ENCODE assay signal across 26 cellular contexts in genomic region chr17:73072254-73072962, GRCh38. TPM values are rescaled to one million over a fixed set of nuclear protein-coding genes. Genes with fewer than 3 reads are reported as not detected.
DNase-seq lines count a peak whose midpoint lies in the region; ATAC-seq and TF ChIP-seq lines count a peak whose summit lies in the region.
"Had no signal": no experiment of that assay in that cellular context is flagged by ENCODE, and none has a peak within 500 bp of the region (broad histone marks: within the 10 kb centered on the region; RNA-seq: fewer than 3 reads in every experiment).

No MANE protein-coding gene starts in this region.

- H3K27ac Mint-ChIP-seq in CD14-positive monocyte (peak overlapping the region; percentile 3 to 91 (median 63)), chondrocyte (ENCODE audit: unreplicated experiment) (peak overlapping the region; percentile 75)
- H3K27ac Mint-ChIP-seq: activated CD8-positive, alpha-beta T cell treated with anti-CD3 and anti-CD28 coated beads, Interleukin-2, amount 10 ng/mL, durations not matched to agents 7 days and 5 days; CD4-positive, CD25-positive, alpha-beta regulatory T cell; T-helper 17 cell had no signal

- DNase-seq in CD14-positive monocyte (ENCODE audit: low spot score), result peak; percentile 53
- DNase-seq in KBM-7, result peak; percentile 42
- DNase-seq in chondrocyte (ENCODE audit: low spot score), result no peak
- DNase-seq in trophoblast cell, result no peak
- DNase-seq in HAP-1 (ENCODE audit: low spot score in 2 of 2), result no peak
- no peak for DNase-seq in NCI-H2227 treated with DMSO at 0.1 percent for 48 hours (lab: John Stamatoyannopoulos, UW)
- DNase-seq: activated CD4-positive, alpha-beta T cell treated with anti-CD3 and anti-CD28 coated beads for 1 hour; activated CD8-positive, alpha-beta T cell treated with anti-CD3 and anti-CD28 coated beads, Interleukin-2, amount 10 ng/mL, durations not matched to agents 7 days and 5 days; activated effector memory CD4-positive, alpha-beta T cell treated with anti-CD3 and anti-CD28 coated beads, Interleukin-2, amount 50 U/mL, for 16 hours; CD4-positive, CD25-positive, alpha-beta regulatory T cell; mesendoderm; naive B cell; NCI-H1417; NCI-H2081 treated with DMSO at 0.1 percent for 48 hours; NCI-H774; ovary; retina; RPMI8226; spleen; substantia nigra; T-helper 17 cell; upper lobe of left lung had no signal

- peaks cover 3% of the 10 kb centered on the region for H3K9me3 ChIP-seq in trophoblast cell (ENCODE audit: insufficient read depth, low read depth, low read length)
- H3K9me3 ChIP-seq in HAP-1, result no peaks in the 10 kb centered on the region
- H3K9me3 ChIP-seq: ovary, spleen, upper lobe of left lung had no signal

- H3K4me3 Mint-ChIP-seq in CD14-positive monocyte (no peak overlapping the region), chondrocyte (ENCODE audit: unreplicated experiment) (no peak overlapping the region)
- H3K4me3 Mint-ChIP-seq: activated CD8-positive, alpha-beta T cell treated with anti-CD3 and anti-CD28 coated beads, Interleukin-2, amount 10 ng/mL, durations not matched to agents 7 days and 5 days; CD4-positive, CD25-positive, alpha-beta regulatory T cell; central memory CD8-positive, alpha-beta T cell; naive B cell; T-helper 17 cell had no signal

- peaks cover 3% of the 10 kb centered on the region for H3K79me2 ChIP-seq in trophoblast cell (ENCODE audit: control insufficient read depth, insufficient read depth, low read length, poor library complexity)

- intact Hi-C loops in CD14-positive monocyte (cut with micrococcal nuclease), result no loop called here

- TF ChIP-seq CTCF in CD14-positive monocyte (IDR thresholded peaks at IDR 0.05), result no peak
- no peak for TF ChIP-seq CTCF in chondrocyte (IDR thresholded peaks at IDR 0.05)

- H3K36me3 Mint-ChIP-seq in CD14-positive monocyte (peaks cover 30 to 69% of the 10 kb centered on the region in 2 donors), chondrocyte (ENCODE audit: low read depth) (no peaks in the 10 kb centered on the region)

- H2BK12ac ChIP-seq in trophoblast cell (ENCODE audit: low read length), result peak overlapping the region; percentile 41

- H3K4me3 ChIP-seq in trophoblast cell (ENCODE audit: low read depth, low read length), result no peak overlapping the region
- H3K4me3 ChIP-seq in HAP-1, result no peak overlapping the region
- H3K4me3 ChIP-seq: dorsolateral prefrontal cortex, ovary, SK-N-MC, spleen, upper lobe of left lung had no signal

- H3K79me1 ChIP-seq in trophoblast cell (ENCODE audit: low read length), result peaks cover 31% of the 10 kb centered on the region

- H3K27ac ChIP-seq in trophoblast cell (ENCODE audit: low read depth, low read length), result no peak overlapping the region
- H3K27ac ChIP-seq: ovary, SK-N-MC, upper lobe of left lung had no signal

- peaks cover 18 to 20% of the 10 kb centered on the region in 2 experiments for H3K4me1 ChIP-seq in trophoblast cell (ENCODE audit: control insufficient read depth in 1 of 2, insufficient read depth in 2 of 2, low read length in 2 of 2)
- H3K4me1 ChIP-seq in HAP-1, result no peaks in the 10 kb centered on the region

- H2BK5ac ChIP-seq in trophoblast cell (ENCODE audit: low read depth, low read length, poor library complexity), result no peak overlapping the region

- in situ Hi-C loops in KBM-7 (cut with MboI; ENCODE audit: low pct_unique_long_range_greater_than_20kb, low sequenced_read_pairs) (no loop called here), HAP-1 (cut with MboI; ENCODE audit: low sequenced_read_pairs) (no loop called here)

- H3K18ac ChIP-seq in trophoblast cell (ENCODE audit: low read length), result peak overlapping the region; percentile 18

- H2AK5ac ChIP-seq in trophoblast cell (ENCODE audit: low read length), result peak overlapping the region; percentile 16

- H3K4me2 ChIP-seq in trophoblast cell (ENCODE audit: low read length), result no peak overlapping the region

- WGBS in trophoblast cell (ENCODE audit: extremely low coverage, insufficient coverage, insufficient read length), result no CpG with 5 or more reads among the region's 14 CpGs

- H3K27me3 Mint-ChIP-seq in CD14-positive monocyte (ENCODE audit: low read depth in 3 of 3) (peaks cover 0 to 6% (median 0%) of the 10 kb centered on the region in 3 donors), chondrocyte (ENCODE audit: low read depth) (no peaks in the 10 kb centered on the region)
- H3K27me3 Mint-ChIP-seq: CD4-positive, CD25-positive, alpha-beta regulatory T cell; central memory CD8-positive, alpha-beta T cell; naive B cell; T-helper 17 cell had no signal

- no peak overlapping the region for H3K23ac ChIP-seq in trophoblast cell (ENCODE audit: low read length)

- ATAC-seq in HG02973 (IDR thresholded peaks at IDR 0.05; ENCODE audit: unreplicated experiment), result no peak
- ATAC-seq: activated CD8-positive, alpha-beta T cell treated with anti-CD3 and anti-CD28 coated beads, Interleukin-2, amount 10 ng/mL, durations not matched to agents 7 days and 5 days; T-helper 17 cell had no signal

- H4K12ac ChIP-seq in trophoblast cell (ENCODE audit: low read depth, low read length), result no peak overlapping the region

- H3K9me3 Mint-ChIP-seq in CD14-positive monocyte (no peaks in the 10 kb centered on the region), chondrocyte (ENCODE audit: low read depth) (no peaks in the 10 kb centered on the region)
- H3K9me3 Mint-ChIP-seq: central memory CD8-positive, alpha-beta T cell; naive B cell had no signal

- H3K4me1 Mint-ChIP-seq in CD14-positive monocyte, result peaks cover 71% of the 10 kb centered on the region
- H3K4me1 Mint-ChIP-seq in chondrocyte (ENCODE audit: low read depth), result peaks cover 43% of the 10 kb centered on the region

- H3K9ac ChIP-seq in trophoblast cell (ENCODE audit: low read length), result no peak overlapping the region

- H2AFZ ChIP-seq in trophoblast cell (ENCODE audit: insufficient read depth, low read length, poor library complexity), result no peak overlapping the region

- H3K27me3 ChIP-seq in trophoblast cell (ENCODE audit: insufficient read depth, low read length) (no peaks in the 10 kb centered on the region), HAP-1 (ENCODE audit: low read depth) (no peaks in the 10 kb centered on the region)
- H3K27me3 ChIP-seq: dorsolateral prefrontal cortex, ovary, spleen, upper lobe of left lung had no signal

- H2BK120ac ChIP-seq in trophoblast cell (ENCODE audit: insufficient read depth, low read length, poor library complexity), result peak overlapping the region; percentile 40

- H3K4ac ChIP-seq in trophoblast cell (ENCODE audit: low read depth, low read length), result no peak overlapping the region

- peaks cover 0 to 9% of the 10 kb centered on the region in 2 experiments for H3K36me3 ChIP-seq in trophoblast cell (ENCODE audit: control insufficient read depth in 1 of 2, insufficient read depth in 2 of 2, low read length in 2 of 2)
- H3K36me3 ChIP-seq in HAP-1 (replicated peaks), result no peaks in the 10 kb centered on the region
- H3K36me3 ChIP-seq: ovary had no signal

- H4K8ac ChIP-seq in trophoblast cell (ENCODE audit: low read depth, low read length), result no peak overlapping the region

- H3K14ac ChIP-seq in trophoblast cell (ENCODE audit: low read length), result peak overlapping the region; percentile 18

- H4K91ac ChIP-seq in trophoblast cell (ENCODE audit: low read depth, low read length), result peak overlapping the region; percentile 48

RNA-seq across cellular contexts. Expression of gene SLC39A11, which starts 20.1 kb away (rescaled TPM):
- polyA plus RNA-seq in CD14-positive monocyte, result 10 to 100 TPM; 26.6 to 27.9 TPM
- 25.3 to 32.8 TPM (median 28.0 TPM) in 3 replicates for total RNA-seq in chondrocyte
- 19.4 and 20.0 TPM in 2 replicates for polyA plus RNA-seq in trophoblast cell (2013)

Comparison
In these comparisons a context has a peak if more than half of its experiments do, and no peak if none do; other contexts are left out.
1. DNase-seq: peak in CD14-positive monocyte (single experiment) and KBM-7 (single experiment); none in chondrocyte (single experiment), trophoblast cell (0 of 2), HAP-1 (0 of 2) and NCI-H2227 treated with DMSO at 0.1 percent for 48 hours (single experiment).